In genomic region chr6:3277851-3278416, GRCh38 we compare ENCODE assay signal across 27 cellular contexts. TPM values are rescaled to one million over a fixed set of nuclear protein-coding genes. Genes with fewer than 3 reads are reported as not detected.
DNase-seq lines count a peak whose midpoint lies in the region; ATAC-seq, FAIRE-seq and TF ChIP-seq lines count a peak whose summit lies in the region.
"Had no signal": no experiment of that assay in that cellular context is flagged by ENCODE, and none has a peak within 500 bp of the region (broad histone marks: within the 10 kb centered on the region; RNA-seq: fewer than 3 reads in every experiment).

No MANE protein-coding gene starts in this region.

- no peak for TF ChIP-seq EP300 in K562 (IDR thresholded peaks at IDR 0.05; ENCODE audit: low read length)

- in situ Hi-C loops in K562 (cut with MboI): loop anchor here (10.0 kb wide), 1 partner anchor 737 kb away; no protein-coding TSS in a partner anchor

- H3K4me3 Mint-ChIP-seq in activated T-cell treated with anti-CD3 and anti-CD28 coated beads, Interleukin-2, amount 50 U/mL, for 24 hours: no peak overlapping the region
- H3K4me3 Mint-ChIP-seq in nephron progenitor cell (no peak overlapping the region), endothelial cell (ENCODE audit: unreplicated experiment) (no peak overlapping the region)
- H3K4me3 Mint-ChIP-seq: CD4-positive, alpha-beta memory T cell had no signal

- no TSS peak for BruUV-seq in K562 (replicated peaks; lab: Mats Ljungman, UMichigan)

- POLR2A ChIA-PET in K562 (lab: Yijun Ruan, JAX): no interaction called here

- peaks cover 0 to 13% of the 10 kb centered on the region in 2 experiments; a peak in 3 of 5 replicates for H3K4me1 ChIP-seq in K562 (replicated peaks in 1 of 2; ENCODE audit: control insufficient read depth in 2 of 2, insufficient read depth in 2 of 2, low read length in 2 of 2)
- H3K4me1 ChIP-seq: BLaER1, Caco-2, Peyer's patch, SJCRH30 had no signal

- TF ChIP-seq RAD21 in K562 (CRISPR knock-in tag; conservative IDR thresholded peaks at IDR 0.05 in 1 of 2, IDR thresholded peaks at IDR 0.05 in 1 of 2): no peak

- no peak overlapping the region for H3K4me3 ChIP-seq in K562
- H3K4me3 ChIP-seq: BLaER1, Peyer's patch, SJCRH30 had no signal

- no peak for FAIRE-seq in K562 (lab: Jason Lieb, UNC)
- FAIRE-seq: GM12892, GM18507 had no signal

- H3K79me2 ChIP-seq in K562 (ENCODE audit: control insufficient read depth, insufficient read depth, low read length): no peaks in the 10 kb centered on the region

- TF ChIP-seq POLR2A in K562 (conservative IDR thresholded peaks at IDR 0.05): no peak

- no peaks in the 10 kb centered on the region; the same call in 1 of the 2 replicates for H4K20me1 ChIP-seq in K562 (replicated peaks; ENCODE audit: control insufficient read depth, insufficient read depth, low read length)

- H3K27me3 ChIP-seq in K562 (ENCODE audit: control insufficient read depth in 2 of 2, insufficient read depth in 2 of 2, low read length in 2 of 2): no peaks in the 10 kb centered on the region
- H3K27me3 ChIP-seq: BLaER1, Peyer's patch, SJCRH30 had no signal

- no peak overlapping the region for H2AFZ ChIP-seq in K562 (ENCODE audit: low read depth, low read length)

- no peak overlapping the region for H3K4me2 ChIP-seq in K562 (ENCODE audit: insufficient read depth, low read length)
- H3K4me2 ChIP-seq: BLaER1 had no signal

- peaks cover 5% of the 10 kb centered on the region; the same call in 2 of the 3 replicates for H3K36me3 ChIP-seq in K562 (ENCODE audit: control insufficient read depth, insufficient read depth, low read length)
- H3K36me3 ChIP-seq: SJCRH30 had no signal

- no peak for DNase-seq in activated T-cell treated with anti-CD3 and anti-CD28 coated beads, Interleukin-2, amount 50 U/mL, for 24 hours
- no peak for DNase-seq in activated T-cell treated with anti-CD3 and anti-CD28 coated beads, Interleukin-2, amount 50 U/mL, for 48 hours
- DNase-seq in K562 (ENCODE audit: extremely low read depth in 1 of 4, low spot score in 3 of 4): no peak
- DNase-seq in nephron progenitor cell: no peak
- peak; percentile 49 for DNase-seq in sciatic nerve (ENCODE audit: low spot score)
- DNase-seq in T-helper 9 cell: no peak
- no peak for DNase-seq in endothelial cell (ENCODE audit: low spot score)
- DNase-seq: ACHN; Caco-2; CD4-positive, alpha-beta memory T cell; DMS 273 treated with DMSO at 0.1 percent for 48 hours; DMS79 treated with DMSO at 0.1 percent for 48 hours; GOT3; Kasumi-1; NCI-H1694; NCI-H2081; NCI-H2171; NCI-H345; NCI-H524 treated with DMSO at 0.1 percent for 48 hours; NCI-H82; SJCRH30 had no signal

- no peaks in the 10 kb centered on the region for H3K9me1 ChIP-seq in K562 (ENCODE audit: control insufficient read depth, insufficient read depth, low read length)

- intact Hi-C loops in K562 (cut with micrococcal nuclease): loop anchor here (2.0 kb wide), 1 partner anchor 233 kb away; no protein-coding TSS in a partner anchor
- intact Hi-C loops in sciatic nerve (cut with DNase I): loop anchor here (2.0 kb wide), 1 partner anchor 455 kb away; no protein-coding TSS in a partner anchor

- H3K27ac ChIP-seq in K562 (ENCODE audit: extremely low read depth, low read depth, low read length): no peak overlapping the region
- H3K27ac ChIP-seq: 22Rv1, BLaER1, Peyer's patch, SJCRH30 had no signal

- TF ChIP-seq CTCF in K562 (IDR thresholded peaks at IDR 0.05 in 2 of 3, conservative IDR thresholded peaks at IDR 0.05 in 1 of 3; ENCODE audit: insufficient read depth in 2 of 3, low read depth in 1 of 3, low read length in 3 of 3): no peak
- no peak for TF ChIP-seq CTCF in nephron progenitor cell (IDR thresholded peaks at IDR 0.05)
- TF ChIP-seq CTCF in endothelial cell (IDR thresholded peaks at IDR 0.05; ENCODE audit: unreplicated experiment): no peak

- peaks cover 28% of the 10 kb centered on the region for H3K36me3 Mint-ChIP-seq in activated T-cell treated with anti-CD3 and anti-CD28 coated beads, Interleukin-2, amount 50 U/mL, for 24 hours (ENCODE audit: low read depth)
- H3K36me3 Mint-ChIP-seq in nephron progenitor cell (ENCODE audit: low read depth) (peaks cover 39% of the 10 kb centered on the region), endothelial cell (ENCODE audit: low read depth, unreplicated experiment) (peaks cover 10% of the 10 kb centered on the region)

- no peaks in the 10 kb centered on the region for H3K27me3 Mint-ChIP-seq in activated T-cell treated with anti-CD3 and anti-CD28 coated beads, Interleukin-2, amount 50 U/mL, for 24 hours
- H3K27me3 Mint-ChIP-seq in nephron progenitor cell (ENCODE audit: low read depth, poor library complexity) (no peaks in the 10 kb centered on the region), endothelial cell (ENCODE audit: unreplicated experiment) (peaks cover 8% of the 10 kb centered on the region)
- H3K27me3 Mint-ChIP-seq: CD4-positive, alpha-beta memory T cell had no signal

- no peak for ATAC-seq in K562
- ATAC-seq in sciatic nerve: no peak
- no peak for ATAC-seq in HG03520 (IDR thresholded peaks at IDR 0.05; ENCODE audit: unreplicated experiment)

- H3K9me3 ChIP-seq in K562 (replicated peaks; ENCODE audit: control insufficient read depth, insufficient read depth, low read depth, low read length): no peaks in the 10 kb centered on the region
- H3K9me3 ChIP-seq: BLaER1, Caco-2, Peyer's patch, SJCRH30 had no signal

- H3K9me3 Mint-ChIP-seq in activated T-cell treated with anti-CD3 and anti-CD28 coated beads, Interleukin-2, amount 50 U/mL, for 24 hours: no peaks in the 10 kb centered on the region
- no peaks in the 10 kb centered on the region for H3K9me3 Mint-ChIP-seq in nephron progenitor cell
- no peaks in the 10 kb centered on the region for H3K9me3 Mint-ChIP-seq in endothelial cell (ENCODE audit: unreplicated experiment)
- H3K9me3 Mint-ChIP-seq: CD4-positive, alpha-beta memory T cell had no signal

- CTCF ChIA-PET in K562 (lab: Yijun Ruan, JAX; ENCODE audit: low intra/inter-chr PET ratio): interaction anchor here (1.0 to 3.1 kb wide), 3 partner anchors 179 to 464 kb away, joined by 3 to 53 read pairs (median 8); partner anchors contain the start of gene SLC22A23

- H3K27ac Mint-ChIP-seq in activated T-cell treated with anti-CD3 and anti-CD28 coated beads, Interleukin-2, amount 50 U/mL, for 24 hours: peak overlapping the region; percentile 72
- H3K27ac Mint-ChIP-seq in nephron progenitor cell (peak overlapping the region; percentile 29), endothelial cell (ENCODE audit: unreplicated experiment) (no peak overlapping the region)

- 52% methylated on average over 9 of the region's 9 CpGs for WGBS in K562 (ENCODE audit: insufficient coverage, low coverage, missing lambda C conversion rate)

- no peak overlapping the region for H3K9ac ChIP-seq in K562 (ENCODE audit: insufficient read depth in 1 of 2, low read depth in 2 of 2, low read length in 2 of 2)
- H3K9ac ChIP-seq: BLaER1 had no signal

- H3K4me1 Mint-ChIP-seq in activated T-cell treated with anti-CD3 and anti-CD28 coated beads, Interleukin-2, amount 50 U/mL, for 24 hours (ENCODE audit: low read depth): peaks cover 12% of the 10 kb centered on the region
- H3K4me1 Mint-ChIP-seq in nephron progenitor cell (peaks cover 37% of the 10 kb centered on the region), endothelial cell (ENCODE audit: unreplicated experiment) (peaks cover 13% of the 10 kb centered on the region)

RNA-seq across cellular contexts. Expression of gene PSMG4, which starts 19.2 kb away (rescaled TPM):
- total RNA-seq in K562 (2011; cell fraction: chromatin; rRNA removed; ENCODE audit: low replicate concordance): 101 and 118 TPM in 2 replicates
- 85.9 and 99.7 TPM in 2 replicates for total RNA-seq in K562 (2011; cell fraction: nucleolus; rRNA removed)
- 97.7 and 105 TPM in 2 replicates for total RNA-seq in K562 (2011; cell fraction: nucleoplasm; rRNA removed)
- total RNA-seq in K562 (2014; rRNA removed) (123 and 126 TPM in 2 replicates), K562 (2014; rRNA removed; fragmentation: Illumina TruSeq; extraction: Trizol) (41.4 and 42.7 TPM in 2 replicates), K562 (2015; rRNA removed; fragmentation: Illumina TruSeq; extraction: Trizol) (52.0 and 56.4 TPM in 2 replicates), K562 (2021) (74.4 and 81.6 TPM in 2 replicates), sciatic nerve (21.2 TPM), endothelial cell (ENCODE audit: unreplicated experiment) (9.7 TPM)
- polyA plus RNA-seq in K562 (2011; rRNA removed) (62.2 and 64.5 TPM in 2 replicates), K562 (2014; fragmentation: Illumina TruSeq; extraction: Trizol) (29.0 and 49.1 TPM in 2 replicates), K562 (2014; fragmentation: Nextera tagmentation; extraction: Ambion mirVana) (10 to 100 TPM; 12.9 to 19.4 TPM), K562 (2014; rRNA removed) (165 and 185 TPM in 2 replicates)
- polyA plus RNA-seq in K562 (2011; cell fraction: cytosol; rRNA removed): 83.4 and 238 TPM in 2 replicates
- 74.0 and 91.4 TPM in 2 replicates for polyA plus RNA-seq in K562 (2011; cell fraction: nucleus; rRNA removed)
- 79.5 and 80.8 TPM in 2 replicates for polyA plus RNA-seq in K562 (2012)
- polyA minus RNA-seq in K562 (2011; rRNA and poly(A)+ RNA removed): 30.7 and 32.6 TPM in 2 replicates
- 14.1 and 15.7 TPM in 2 replicates for polyA minus RNA-seq in K562 (2011; cell fraction: cytosol; rRNA and poly(A)+ RNA removed)
- polyA minus RNA-seq in K562 (2011; cell fraction: nucleus; rRNA and poly(A)+ RNA removed): 39.4 and 48.7 TPM in 2 replicates

RNA-seq across cellular contexts. Expression of gene TUBB2B, which starts 50.5 kb away (rescaled TPM):
- 1.7 and 4.6 TPM in 2 replicates for total RNA-seq in K562 (2011; cell fraction: chromatin; rRNA removed; ENCODE audit: low replicate concordance)
- 5.0 and 6.5 TPM in 2 replicates for total RNA-seq in K562 (2011; cell fraction: nucleolus; rRNA removed)
- 3.4 and 3.9 TPM in 2 replicates for total RNA-seq in K562 (2011; cell fraction: nucleoplasm; rRNA removed)
- 6.4 and 7.3 TPM in 2 replicates for total RNA-seq in K562 (2014; rRNA removed)
- 1.6 and 2.3 TPM in 2 replicates for total RNA-seq in K562 (2014; rRNA removed; fragmentation: Illumina TruSeq; extraction: Trizol)
- total RNA-seq in K562 (2015; rRNA removed; fragmentation: Illumina TruSeq; extraction: Trizol): 3.3 and 3.8 TPM in 2 replicates
- 5.1 and 5.8 TPM in 2 replicates for total RNA-seq in K562 (2021)
- 9.7 and 14.5 TPM in 2 replicates for polyA plus RNA-seq in K562 (2011; rRNA removed)
- 18.8 and 24.4 TPM in 2 replicates for polyA plus RNA-seq in K562 (2011; cell fraction: cytosol; rRNA removed)
- polyA plus RNA-seq in K562 (2011; cell fraction: nucleus; rRNA removed): 5.8 and 7.2 TPM in 2 replicates
- 9.9 and 11.3 TPM in 2 replicates for polyA plus RNA-seq in K562 (2012)
- polyA plus RNA-seq in K562 (2014; fragmentation: Illumina TruSeq; extraction: Trizol): 4.6 and 9.1 TPM in 2 replicates
- under 1 TPM; 0.11 to 0.18 TPM for polyA plus RNA-seq in K562 (2014; fragmentation: Nextera tagmentation; extraction: Ambion mirVana)
- 6.1 and 7.0 TPM in 2 replicates for polyA plus RNA-seq in K562 (2014; rRNA removed)
- polyA minus RNA-seq in K562 (2011; rRNA and poly(A)+ RNA removed): 5.1 and 6.2 TPM in 2 replicates
- 7.5 and 11.3 TPM in 2 replicates for polyA minus RNA-seq in K562 (2011; cell fraction: cytosol; rRNA and poly(A)+ RNA removed)
- polyA minus RNA-seq in K562 (2011; cell fraction: nucleus; rRNA and poly(A)+ RNA removed): 2.7 and 6.1 TPM in 2 replicates
- 39.4 TPM for total RNA-seq in sciatic nerve
- total RNA-seq in endothelial cell (ENCODE audit: unreplicated experiment): 93.2 TPM
- total RNA-seq: CD4-positive, alpha-beta memory T cell had no signal
